ENCODE assay signal across 9 cellular contexts in genomic region chr1:1407957-1408318, GRCh38. TPM values are rescaled to one million over a fixed set of nuclear protein-coding genes. Genes with fewer than 3 reads are reported as not detected.
DNase-seq lines count a peak whose midpoint lies in the region; ATAC-seq and TF ChIP-seq lines count a peak whose summit lies in the region.
"Had no signal": no experiment of that assay in that cellular context is flagged by ENCODE, and none has a peak within 500 bp of the region (broad histone marks: within the 10 kb centered on the region; RNA-seq: fewer than 3 reads in every experiment).

No MANE protein-coding gene starts in this region.

- in situ Hi-C loops in brain microvascular endothelial cell (cut with HindIII; ENCODE audit: low pct_ligation_motif_present, low sequenced_read_pairs): no loop called here

- H3K36me3 Mint-ChIP-seq in mesothelial cell of epicardium: peaks cover 19% of the 10 kb centered on the region

- H3K9me3 Mint-ChIP-seq in mesothelial cell of epicardium: peaks cover 5% of the 10 kb centered on the region

- peaks cover 28% of the 10 kb centered on the region for H3K4me1 Mint-ChIP-seq in mesothelial cell of epicardium

- H3K27ac Mint-ChIP-seq in mesothelial cell of epicardium: peak overlapping the region; percentile 85

- no peak for DNase-seq in left ventricle myocardium inferior
- no peak for DNase-seq in Right ventricle myocardium inferior (ENCODE audit: missing footprints)
- no peak for DNase-seq in brain microvascular endothelial cell
- DNase-seq in mesothelial cell of epicardium (ENCODE audit: low spot score in 2 of 2, unreplicated experiment in 2 of 2): no peak
- DNase-seq in medulla oblongata (ENCODE audit: extremely low spot score): no peak
- no peak for DNase-seq in DMS114 treated with DMSO at 0.1 percent for 48 hours (lab: John Stamatoyannopoulos, UW; ENCODE audit: unreplicated experiment)
- no peak for DNase-seq in ureter (ENCODE audit: low spot score)

- H3K4me3 ChIP-seq in left ventricle myocardium inferior (peak overlapping the region; percentile 90), brain microvascular endothelial cell (ENCODE audit: low read depth, low read length) (peak overlapping the region; percentile 83)

- no peak for TF ChIP-seq CTCF in left ventricle myocardium inferior (IDR thresholded peaks at IDR 0.05; ENCODE audit: borderline replicate concordance)
- TF ChIP-seq CTCF in brain microvascular endothelial cell (IDR thresholded peaks at IDR 0.05; ENCODE audit: low read depth, low read length, missing control alignments): no peak
- no peak for TF ChIP-seq CTCF in mesothelial cell of epicardium (IDR thresholded peaks at IDR 0.05; ENCODE audit: unreplicated experiment)

- H3K4me3 Mint-ChIP-seq in mesothelial cell of epicardium: peak overlapping the region; percentile 92

- H3K27me3 Mint-ChIP-seq in mesothelial cell of epicardium (ENCODE audit: low read depth): no peaks in the 10 kb centered on the region

- intact Hi-C loops in left ventricle myocardium inferior (cut with micrococcal nuclease) (no loop called here), Right ventricle myocardium inferior (cut with DNase I) (loop anchor here (5.0 kb wide), 1 partner anchor 34 kb away; no protein-coding TSS in a partner anchor)

- ATAC-seq in Right ventricle myocardium inferior: no peak
- no peak for ATAC-seq in HG03520 (IDR thresholded peaks at IDR 0.05; ENCODE audit: unreplicated experiment)

- peaks cover 53% of the 10 kb centered on the region for H3K4me1 ChIP-seq in left ventricle myocardium inferior

- H3K27ac ChIP-seq in left ventricle myocardium inferior (replicated peaks): peak overlapping the region; percentile 90
- H3K27ac ChIP-seq in brain microvascular endothelial cell: peak overlapping the region; percentile 74

- peaks cover 29% of the 10 kb centered on the region for H3K36me3 ChIP-seq in left ventricle myocardium inferior
- H3K36me3 ChIP-seq in brain microvascular endothelial cell (replicated peaks): peaks cover 20% of the 10 kb centered on the region

- no peaks in the 10 kb centered on the region for H3K9me3 ChIP-seq in left ventricle myocardium inferior (replicated peaks)

- H3K27me3 ChIP-seq in left ventricle myocardium inferior (ENCODE audit: low read depth) (no peaks in the 10 kb centered on the region), brain microvascular endothelial cell (replicated peaks) (no peaks in the 10 kb centered on the region)

RNA-seq across cellular contexts. Expression of gene MRPL20, which starts 0.8 kb away (rescaled TPM):
- total RNA-seq in left ventricle myocardium inferior: 135 TPM
- 140 TPM for total RNA-seq in Right ventricle myocardium inferior
- 87.9 to 98.2 TPM (median 94.7 TPM) in 3 replicates for total RNA-seq in mesothelial cell of epicardium
- total RNA-seq in ureter: 145 TPM

RNA-seq across cellular contexts. Expression of gene CCNL2, which starts 8.8 kb away (rescaled TPM):
- total RNA-seq in left ventricle myocardium inferior: 46.1 TPM
- 49.4 TPM for total RNA-seq in Right ventricle myocardium inferior
- total RNA-seq in mesothelial cell of epicardium: 396 to 423 TPM (median 405 TPM) in 3 replicates
- 259 TPM for total RNA-seq in ureter

RNA-seq across cellular contexts. Expression of gene ANKRD65, which starts 13.1 kb away (rescaled TPM):
- total RNA-seq in left ventricle myocardium inferior: 1.7 TPM
- total RNA-seq in Right ventricle myocardium inferior: 3.0 TPM
- total RNA-seq in mesothelial cell of epicardium: 10.9 to 12.3 TPM (median 11.3 TPM) in 3 replicates
- total RNA-seq in ureter: 40.9 TPM
- total RNA-seq: RPMI7951 had no signal

RNA-seq across cellular contexts. Expression of gene VWA1, which starts 27.6 kb away (rescaled TPM):
- total RNA-seq in left ventricle myocardium inferior (13.7 TPM), Right ventricle myocardium inferior (20.5 TPM), mesothelial cell of epicardium (57.0 to 59.1 TPM (median 57.7 TPM) in 3 replicates), ureter (83.3 TPM)

RNA-seq across cellular contexts. Expression of gene AURKAIP1, which starts 32.9 kb away (rescaled TPM):
- 219 TPM for total RNA-seq in left ventricle myocardium inferior
- 265 TPM for total RNA-seq in Right ventricle myocardium inferior
- 75.5 to 78.6 TPM (median 78.3 TPM) in 3 replicates for total RNA-seq in mesothelial cell of epicardium
- total RNA-seq in ureter: 102 TPM
